Comparison of ENCODE assay signal across 22 cellular contexts in genomic region chrX:147958316-147958715, GRCh38. TPM values are rescaled to one million over a fixed set of nuclear protein-coding genes. Genes with fewer than 3 reads are reported as not detected.
A peak's percentile ranks its signal among the peaks of the same experiment; 100 is the strongest.
DNase-seq lines count a peak whose midpoint lies in the region; ATAC-seq, FAIRE-seq and TF ChIP-seq lines count a peak whose summit lies in the region.
"Had no signal": no experiment of that assay in that cellular context is flagged by ENCODE, and none has a peak within 500 bp of the region (broad histone marks: within the 10 kb centered on the region; RNA-seq: fewer than 3 reads in every experiment).

No MANE protein-coding gene starts in this region.

- no peaks in the 10 kb centered on the region for H3F3A ChIP-seq in GM23338 (replicated peaks; ENCODE audit: low read depth)

- H3K4me1 ChIP-seq in transverse colon (no peaks in the 10 kb centered on the region), GM23338 (ENCODE audit: insufficient read depth) (no peaks in the 10 kb centered on the region)
- H3K4me1 ChIP-seq: left ventricle myocardium inferior had no signal

- no peaks in the 10 kb centered on the region; the same call in 2 of the 3 replicates for H3K9me3 Mint-ChIP-seq in GM23338

- no peaks in the 10 kb centered on the region for H3K9me3 ChIP-seq in transverse colon
- H3K9me3 ChIP-seq: left ventricle myocardium inferior had no signal

- H3K27me3 Mint-ChIP-seq in GM23338 (ENCODE audit: insufficient read depth, low read depth, poor library complexity), result no peaks in the 10 kb centered on the region
- H3K27me3 Mint-ChIP-seq: progenitor cell of endocrine pancreas had no signal

- ATAC-seq in HG02588 (IDR thresholded peaks at IDR 0.05; ENCODE audit: unreplicated experiment) (no peak), GM23338 (no peak)
- ATAC-seq: activated CD8-positive, alpha-beta T cell treated with anti-CD3 and anti-CD28 coated beads, Interleukin-2, amount 10 ng/mL, durations not matched to agents 7 days and 5 days; esophagus mucosa; stimulated activated naive CD8-positive, alpha-beta T cell treated with anti-CD3 and anti-CD28 coated beads, Interleukin-15, amount 100 ng/mL, for 72 hours had no signal

- no peaks in the 10 kb centered on the region for H3K9me2 ChIP-seq in GM23338 (ENCODE audit: insufficient read depth)

- no peaks in the 10 kb centered on the region for H3K79me2 ChIP-seq in GM23338 (replicated peaks; ENCODE audit: insufficient read depth)

- no peak overlapping the region for H3K27ac Mint-ChIP-seq in GM23338
- H3K27ac Mint-ChIP-seq: activated CD8-positive, alpha-beta T cell treated with anti-CD3 and anti-CD28 coated beads, Interleukin-2, amount 10 ng/mL, durations not matched to agents 7 days and 5 days; progenitor cell of endocrine pancreas; stimulated activated naive CD8-positive, alpha-beta T cell treated with anti-CD3 and anti-CD28 coated beads, Interleukin-15, amount 100 ng/mL, for 72 hours had no signal

- H3K4me3 Mint-ChIP-seq in GM23338, result no peak overlapping the region
- H3K4me3 Mint-ChIP-seq: activated CD8-positive, alpha-beta T cell treated with anti-CD3 and anti-CD28 coated beads, Interleukin-2, amount 10 ng/mL, durations not matched to agents 7 days and 5 days; naive B cell; stimulated activated naive CD8-positive, alpha-beta T cell treated with anti-CD3 and anti-CD28 coated beads, Interleukin-15, amount 100 ng/mL, for 72 hours had no signal

- no peak for TF ChIP-seq POLR2A in transverse colon (IDR thresholded peaks at IDR 0.05)

- no peaks in the 10 kb centered on the region; the same call in 2 of the 3 replicates for H3K36me3 Mint-ChIP-seq in GM23338 (ENCODE audit: low read depth)

- TF ChIP-seq EP300 in transverse colon (IDR thresholded peaks at IDR 0.05; ENCODE audit: low read depth), result no peak

- intact Hi-C loops in transverse colon (cut with DNase I; ENCODE audit: low total_unique reads), result no loop called here

- H3K4me2 ChIP-seq in GM23338, result no peak overlapping the region

- in situ Hi-C loops in transverse colon (cut with MboI; ENCODE audit: low pct_ligation_motif_present in 1 of 4, low pct_unique_long_range_greater_than_20kb in 1 of 4, low sequenced_read_pairs in 3 of 4), result no loop called here

- no peak for TF ChIP-seq CTCF in transverse colon (IDR thresholded peaks at IDR 0.05)
- no peak for TF ChIP-seq CTCF in GM23338 (conservative IDR thresholded peaks at IDR 0.05; ENCODE audit: low read depth in 2 of 2)

- peak; percentile 67 for DNase-seq in GM04504 (ENCODE audit: low read depth)
- DNase-seq in RCC 7860 (ENCODE audit: low spot score), result peak; percentile 22
- DNase-seq in fibroblast of gingiva (ENCODE audit: low read depth), result peak; percentile 15
- no peak for DNase-seq in NCI-H1048 (lab: John Stamatoyannopoulos, UW)
- DNase-seq in transverse colon, result no peak
- no peak for DNase-seq in GM23338 (ENCODE audit: low spot score)
- DNase-seq: activated CD8-positive, alpha-beta T cell treated with anti-CD3 and anti-CD28 coated beads, Interleukin-2, amount 10 ng/mL, durations not matched to agents 7 days and 5 days; amygdala; GF-D8; KG1; left ventricle myocardium inferior; naive B cell; NCI-H1417 treated with DMSO at 0.1 percent for 48 hours; stimulated activated naive CD8-positive, alpha-beta T cell treated with anti-CD3 and anti-CD28 coated beads, Interleukin-15, amount 100 ng/mL, for 72 hours; SW 1271; WERI-Rb-1 had no signal

- WGBS in transverse colon (ENCODE audit: low coverage in 1 of 2), 2 donors, result 60% methylated on average over 1 of the region's 1 CpG; no CpG with 5 or more reads in 1 of the 2 donors

- no peaks in the 10 kb centered on the region for H3K36me3 ChIP-seq in transverse colon
- H3K36me3 ChIP-seq in GM23338 (ENCODE audit: insufficient read depth), result no peaks in the 10 kb centered on the region
- H3K36me3 ChIP-seq: left ventricle myocardium inferior, WERI-Rb-1 had no signal

- no peaks in the 10 kb centered on the region for H3K4me1 Mint-ChIP-seq in GM23338
- H3K4me1 Mint-ChIP-seq: naive B cell; stimulated activated naive CD8-positive, alpha-beta T cell treated with anti-CD3 and anti-CD28 coated beads, Interleukin-15, amount 100 ng/mL, for 72 hours had no signal

- no peaks in the 10 kb centered on the region for H4K20me1 ChIP-seq in GM23338 (replicated peaks; ENCODE audit: insufficient read depth)

- no peak overlapping the region for H3K4me3 ChIP-seq in transverse colon
- H3K4me3 ChIP-seq in GM23338, result no peak overlapping the region
- H3K4me3 ChIP-seq: coronary artery, left ventricle myocardium inferior had no signal

- no peaks in the 10 kb centered on the region for H3K27me3 ChIP-seq in transverse colon
- H3K27me3 ChIP-seq in GM23338 (ENCODE audit: insufficient read depth), result no peaks in the 10 kb centered on the region

- H3K27ac ChIP-seq in transverse colon, result no peak overlapping the region
- H3K27ac ChIP-seq in GM23338 (ENCODE audit: low read depth), result no peak overlapping the region
- H3K27ac ChIP-seq: coronary artery, left ventricle myocardium inferior, WERI-Rb-1 had no signal

- H2AFZ ChIP-seq in GM23338, result no peak overlapping the region

- FAIRE-seq in RCC 7860 (lab: Jason Lieb, UNC), result peak; percentile 46

TF ChIP-seq in GM23338, 12 proteins besides CTCF, POLR2A, EP300 and RAD21:
- TF ChIP-seq EZH2phosphoT487 (IDR thresholded peaks at IDR 0.05; ENCODE audit: unreplicated experiment) (no peak), STAT1 (IDR thresholded peaks at IDR 0.05; ENCODE audit: unreplicated experiment) (no peak)

RNA-seq across cellular contexts. Expression of gene FMR1NB, which starts 22.8 kb away (rescaled TPM):
- total RNA-seq in transverse colon, result not detected
- total RNA-seq in GM23338 (2014; rRNA removed; shearing (Covaris generic)), result not detected in 2 replicates
- not detected in 2 replicates for polyA plus RNA-seq in GM23338 (2016; fragmentation: Nextera tagmentation; extraction: Ambion mirVana)
- total RNA-seq: activated CD8-positive, alpha-beta T cell treated with anti-CD3 and anti-CD28 coated beads, Interleukin-2, amount 10 ng/mL, durations not matched to agents 7 days and 5 days; esophagus mucosa; left ventricle myocardium inferior; NCI-H460; OCI-LY7; progenitor cell of endocrine pancreas had no signal

RNA-seq across cellular contexts. Expression of gene FMR1, which starts 46.6 kb away (rescaled TPM):
- total RNA-seq in transverse colon, result 10 to 100 TPM; 14.9 to 61.8 (median 31.2) TPM
- 36.5 and 44.3 TPM in 2 replicates for total RNA-seq in GM23338 (2014; rRNA removed; shearing (Covaris generic))
- 13.0 and 17.1 TPM in 2 replicates for polyA plus RNA-seq in GM23338 (2016; fragmentation: Nextera tagmentation; extraction: Ambion mirVana)

Comparison
In these comparisons a context has a peak if more than half of its experiments do, and no peak if none do; other contexts are left out.
1. DNase-seq: peak in GM04504 (single experiment), RCC 7860 (single experiment) and fibroblast of gingiva (single experiment); none in NCI-H1048 (single experiment), transverse colon (single experiment) and GM23338 (single experiment).